ENCODE assay signal across 2 cellular contexts in genomic region chr4:108301583-108302256, GRCh38.
TF ChIP-seq lines count a peak whose summit lies in the region.

No MANE protein-coding gene starts in this region.

TF ChIP-seq in SK-N-SH treated with all-trans-retinoic acid at 6 μM for 48 hours, 23 proteins besides CTCF, POLR2A, EP300 and RAD21:
- TF ChIP-seq ZFP3 (CRISPR knock-in tag; IDR thresholded peaks at IDR 0.05) (no peak), ISL1 (CRISPR knock-in tag; IDR thresholded peaks at IDR 0.05) (peak; percentile 59)

TF ChIP-seq in SK-N-SH, 30 proteins besides CTCF, POLR2A, EP300 and RAD21:
- TF ChIP-seq FOXM1 (IDR thresholded peaks at IDR 0.05; ENCODE audit: low read depth) (no peak), YY1 (IDR thresholded peaks at IDR 0.05; ENCODE audit: low read depth) (no peak), SIN3A (IDR thresholded peaks at IDR 0.05; ENCODE audit: borderline replicate concordance, low read depth, low read length) (no peak), NRF1 (IDR thresholded peaks at IDR 0.05; ENCODE audit: low read depth, low read length) (no peak), GABPA (IDR thresholded peaks at IDR 0.05; ENCODE audit: low read depth) (no peak), RCOR1 (IDR thresholded peaks at IDR 0.05; ENCODE audit: low read length) (no peak), RXRA (IDR thresholded peaks at IDR 0.05; ENCODE audit: borderline replicate concordance, low read depth) (no peak), NFIC (IDR thresholded peaks at IDR 0.05; ENCODE audit: borderline replicate concordance) (no peak), USF2 (IDR thresholded peaks at IDR 0.05; ENCODE audit: borderline replicate concordance, low read depth, low read length) (no peak), TCF12 (IDR thresholded peaks at IDR 0.05) (no peak)
